Comparison of ENCODE assay signal across 26 cellular contexts in the genomic region with DNA sequence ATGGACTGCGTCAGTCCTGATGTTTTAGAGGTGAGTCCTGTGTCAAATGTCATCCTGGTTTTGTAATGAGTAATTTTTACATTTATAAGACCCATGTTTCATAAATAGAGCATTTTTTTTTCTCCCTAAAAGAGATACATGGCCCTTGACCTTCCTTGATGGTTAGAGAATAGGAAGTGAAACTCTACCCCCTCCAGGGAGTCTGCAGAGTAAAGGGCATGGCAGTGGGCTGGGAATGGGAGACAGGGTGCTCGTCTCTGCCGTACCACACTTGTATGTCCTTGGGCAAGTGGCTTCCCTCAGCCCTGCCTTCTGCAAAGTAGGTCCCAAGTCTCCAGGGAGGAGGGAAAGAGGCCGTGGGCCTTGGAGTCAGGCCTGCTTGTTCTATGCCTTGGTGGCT.
DNase-seq lines count a peak whose midpoint lies in the region; ATAC-seq and TF ChIP-seq lines count a peak whose summit lies in the region.
"Had no signal": no experiment of that assay in that cellular context is flagged by ENCODE, and none has a peak within 500 bp of the region (broad histone marks: within the 10 kb centered on the region; RNA-seq: fewer than 3 reads in every experiment).

No MANE protein-coding gene starts in this region.

- peaks cover 4% of the 10 kb centered on the region for H3K9me3 Mint-ChIP-seq in stimulated activated effector memory CD8-positive, alpha-beta T cell treated with anti-CD3 and anti-CD28 coated beads, Interleukin-12 subunit alpha, Interleukin-12 subunit beta, amount 100 ng/mL, for 72 hours
- H3K9me3 Mint-ChIP-seq in activated CD4-positive, alpha-beta memory T cell treated with anti-CD3 and anti-CD28 coated beads, Interleukin-2, amount 10 ng/mL, durations not matched to agents 7 days and 5 days = no peaks in the 10 kb centered on the region
- no peaks in the 10 kb centered on the region for H3K9me3 Mint-ChIP-seq in activated naive CD4-positive, alpha-beta T cell treated with anti-CD3 and anti-CD28 coated beads, Interleukin-2, amount 10 ng/mL, durations not matched to agents 7 days and 5 days
- H3K9me3 Mint-ChIP-seq: T-helper 2 cell treated with Interferon-gamma antibody and Interleukin-4, amounts not matched to agents 5 μg/mL and 100 μg/mL, for 36 hours had no signal

- DNase-seq in GM12865 (ENCODE audit: low read depth) (peak; percentile 26), RPMI8226 (peak; percentile 7), HuH-7 (ENCODE audit: low spot score) (no peak)
- peak in 1 of 2 donors; percentile 13 for DNase-seq in stimulated activated effector memory CD8-positive, alpha-beta T cell treated with anti-CD3 and anti-CD28 coated beads, Interleukin-12 subunit alpha, Interleukin-12 subunit beta, amount 100 ng/mL, for 72 hours (ENCODE audit: low spot score in 2 of 2)
- no peak for DNase-seq in activated CD4-positive, alpha-beta memory T cell treated with anti-CD3 and anti-CD28 coated beads, Interleukin-2, amount 10 ng/mL, durations not matched to agents 7 days and 5 days
- DNase-seq in activated naive CD4-positive, alpha-beta T cell treated with anti-CD3 and anti-CD28 coated beads, Interleukin-2, amount 10 ng/mL, durations not matched to agents 7 days and 5 days = no peak
- DNase-seq: activated CD4-positive, alpha-beta memory T cell treated with anti-CD3 and anti-CD28 coated beads for 36 hours; activated T-cell treated with anti-CD3 and anti-CD28 coated beads, Interleukin-2, amount 50 U/mL, for 24 hours; DMS53; esophagus squamous epithelium; GOT3; mesenchymal stem cell; NCI-H1105; NCI-H2029 treated with DMSO at 0.1 percent for 48 hours; NCI-H446; occipital lobe; Peyer's patch had no signal

- no peaks in the 10 kb centered on the region for H3K36me3 Mint-ChIP-seq in stimulated activated effector memory CD8-positive, alpha-beta T cell treated with anti-CD3 and anti-CD28 coated beads, Interleukin-12 subunit alpha, Interleukin-12 subunit beta, amount 100 ng/mL, for 72 hours
- H3K36me3 Mint-ChIP-seq in activated CD4-positive, alpha-beta memory T cell treated with anti-CD3 and anti-CD28 coated beads, Interleukin-2, amount 10 ng/mL, durations not matched to agents 7 days and 5 days (ENCODE audit: low read depth) = no peaks in the 10 kb centered on the region
- no peaks in the 10 kb centered on the region for H3K36me3 Mint-ChIP-seq in activated naive CD4-positive, alpha-beta T cell treated with anti-CD3 and anti-CD28 coated beads, Interleukin-2, amount 10 ng/mL, durations not matched to agents 7 days and 5 days
- H3K36me3 Mint-ChIP-seq: activated CD4-positive, alpha-beta memory T cell treated with anti-CD3 and anti-CD28 coated beads for 36 hours; WTC11 had no signal

- H3K4me3 ChIP-seq in GM12865 (ENCODE audit: low read depth, low read length) = no peak overlapping the region
- H3K4me3 ChIP-seq: ascending aorta, esophagus squamous epithelium, gastroesophageal sphincter, Peyer's patch, SK-N-MC, suprapubic skin had no signal

- POLR2A ChIA-PET in activated CD4-positive, alpha-beta memory T cell treated with anti-CD3 and anti-CD28 coated beads, Interleukin-2, amount 10 ng/mL, durations not matched to agents 7 days and 5 days (lab: Charles Lee) = no interaction called here

- no peak for TF ChIP-seq CTCF in GM12865 (IDR thresholded peaks at IDR 0.05; ENCODE audit: insufficient read depth, low read depth, low read length, missing control alignments)

- CTCF ChIA-PET in activated CD4-positive, alpha-beta memory T cell treated with anti-CD3 and anti-CD28 coated beads, Interleukin-2, amount 10 ng/mL, durations not matched to agents 7 days and 5 days (lab: Charles Lee) = no interaction called here
- CTCF ChIA-PET in activated naive CD4-positive, alpha-beta T cell treated with anti-CD3 and anti-CD28 coated beads, Interleukin-2, amount 10 ng/mL, durations not matched to agents 7 days and 5 days (lab: Charles Lee) = no interaction called here

- H3K4me1 Mint-ChIP-seq in stimulated activated effector memory CD8-positive, alpha-beta T cell treated with anti-CD3 and anti-CD28 coated beads, Interleukin-12 subunit alpha, Interleukin-12 subunit beta, amount 100 ng/mL, for 72 hours = no peaks in the 10 kb centered on the region
- H3K4me1 Mint-ChIP-seq in activated CD4-positive, alpha-beta memory T cell treated with anti-CD3 and anti-CD28 coated beads, Interleukin-2, amount 10 ng/mL, durations not matched to agents 7 days and 5 days = no peaks in the 10 kb centered on the region
- H3K4me1 Mint-ChIP-seq in activated naive CD4-positive, alpha-beta T cell treated with anti-CD3 and anti-CD28 coated beads, Interleukin-2, amount 10 ng/mL, durations not matched to agents 7 days and 5 days = no peaks in the 10 kb centered on the region
- H3K4me1 Mint-ChIP-seq: central memory CD8-positive, alpha-beta T cell had no signal

- H3K4me3 Mint-ChIP-seq in stimulated activated effector memory CD8-positive, alpha-beta T cell treated with anti-CD3 and anti-CD28 coated beads, Interleukin-12 subunit alpha, Interleukin-12 subunit beta, amount 100 ng/mL, for 72 hours = no peak overlapping the region
- H3K4me3 Mint-ChIP-seq in activated CD4-positive, alpha-beta memory T cell treated with anti-CD3 and anti-CD28 coated beads, Interleukin-2, amount 10 ng/mL, durations not matched to agents 7 days and 5 days = no peak overlapping the region
- no peak overlapping the region for H3K4me3 Mint-ChIP-seq in activated naive CD4-positive, alpha-beta T cell treated with anti-CD3 and anti-CD28 coated beads, Interleukin-2, amount 10 ng/mL, durations not matched to agents 7 days and 5 days
- H3K4me3 Mint-ChIP-seq: activated CD4-positive, alpha-beta memory T cell treated with anti-CD3 and anti-CD28 coated beads for 36 hours; activated T-cell treated with anti-CD3 and anti-CD28 coated beads, Interleukin-2, amount 50 U/mL, for 24 hours; central memory CD8-positive, alpha-beta T cell; T-helper 2 cell treated with Interferon-gamma antibody and Interleukin-4, amounts not matched to agents 5 μg/mL and 100 μg/mL, for 36 hours; WTC11 had no signal

- H3K27me3 Mint-ChIP-seq in activated CD4-positive, alpha-beta memory T cell treated with anti-CD3 and anti-CD28 coated beads, Interleukin-2, amount 10 ng/mL, durations not matched to agents 7 days and 5 days = peaks cover 2% of the 10 kb centered on the region
- no peaks in the 10 kb centered on the region for H3K27me3 Mint-ChIP-seq in activated naive CD4-positive, alpha-beta T cell treated with anti-CD3 and anti-CD28 coated beads, Interleukin-2, amount 10 ng/mL, durations not matched to agents 7 days and 5 days
- H3K27me3 Mint-ChIP-seq: activated CD4-positive, alpha-beta memory T cell treated with anti-CD3 and anti-CD28 coated beads for 36 hours; activated T-cell treated with anti-CD3 and anti-CD28 coated beads, Interleukin-2, amount 50 U/mL, for 24 hours had no signal

- H3K27ac Mint-ChIP-seq in stimulated activated effector memory CD8-positive, alpha-beta T cell treated with anti-CD3 and anti-CD28 coated beads, Interleukin-12 subunit alpha, Interleukin-12 subunit beta, amount 100 ng/mL, for 72 hours = no peak overlapping the region
- no peak overlapping the region for H3K27ac Mint-ChIP-seq in activated CD4-positive, alpha-beta memory T cell treated with anti-CD3 and anti-CD28 coated beads, Interleukin-2, amount 10 ng/mL, durations not matched to agents 7 days and 5 days
- H3K27ac Mint-ChIP-seq in activated naive CD4-positive, alpha-beta T cell treated with anti-CD3 and anti-CD28 coated beads, Interleukin-2, amount 10 ng/mL, durations not matched to agents 7 days and 5 days = no peak overlapping the region
- H3K27ac Mint-ChIP-seq: activated CD4-positive, alpha-beta memory T cell treated with anti-CD3 and anti-CD28 coated beads for 36 hours; activated naive CD4-positive, alpha-beta T cell treated with anti-CD3 and anti-CD28 coated beads, Interleukin-2, amount 50 U/mL, for 72 hours; activated T-cell treated with anti-CD3 and anti-CD28 coated beads, Interleukin-2, amount 50 U/mL, for 24 hours; T-helper 2 cell treated with Interferon-gamma antibody and Interleukin-4, amounts not matched to agents 5 μg/mL and 100 μg/mL, for 36 hours; WTC11 had no signal

- ATAC-seq in HG03039 (IDR thresholded peaks at IDR 0.05; ENCODE audit: unreplicated experiment) = peak; percentile 39
- ATAC-seq in stimulated activated effector memory CD8-positive, alpha-beta T cell treated with anti-CD3 and anti-CD28 coated beads, Interleukin-12 subunit alpha, Interleukin-12 subunit beta, amount 100 ng/mL, for 72 hours = peak; percentile 16
- ATAC-seq: activated naive CD4-positive, alpha-beta T cell treated with anti-CD3 and anti-CD28 coated beads, Interleukin-2, amount 50 U/mL, for 72 hours; gastroesophageal sphincter; WTC11 had no signal

Comparison
In these comparisons a context has a peak if more than half of its experiments do, and no peak if none do; other contexts are left out.
1. DNase-seq: peak in GM12865 (single experiment) and RPMI8226 (single experiment); none in activated CD4-positive, alpha-beta memory T cell treated with anti-CD3 and anti-CD28 coated beads, Interleukin-2, amount 10 ng/mL, durations not matched to agents 7 days and 5 days (single experiment), activated naive CD4-positive, alpha-beta T cell treated with anti-CD3 and anti-CD28 coated beads, Interleukin-2, amount 10 ng/mL, durations not matched to agents 7 days and 5 days (single experiment) and HuH-7 (single experiment).